In genomic region chr19:19515764-19516519, GRCh38 we compare ENCODE assay signal across 8 cellular contexts. TPM values are rescaled to one million over a fixed set of nuclear protein-coding genes. Genes with fewer than 3 reads are reported as not detected.
A peak's percentile ranks its signal among the peaks of the same experiment; 100 is the strongest.
DNase-seq lines count a peak whose midpoint lies in the region; ATAC-seq, FAIRE-seq and TF ChIP-seq lines count a peak whose summit lies in the region.

NDUFA13 (plus strand) TSS chr19:19516225; CDS start chr19:19516239, 14 bp downstream.

- peak within 1 kb of the TSS; percentile 90 to 96 (median 94) for H3K4me3 Mint-ChIP-seq in T-cell
- peak within 1 kb of the TSS; percentile 96 for H3K4me3 Mint-ChIP-seq in type B pancreatic cell

- no peaks in the 10 kb centered on the region for H3K27me3 Mint-ChIP-seq in T-cell
- no peaks in the 10 kb centered on the region for H3K27me3 Mint-ChIP-seq in type B pancreatic cell

- TF ChIP-seq POLR2A in GM12892 (IDR thresholded peaks at IDR 0.05; ENCODE audit: low read depth, low read length): peak; percentile 94

- CTCF ChIA-PET in T-cell (lab: Charles Lee): interaction anchor here in 1 of 2 donors (1.1 to 1.5 kb wide), 2 partner anchors 17 to 25 kb away, joined by 3 to 6 read pairs; no protein-coding TSS in a partner anchor

- WGBS in adipose tissue, 3 donors: 3 to 4% (median 3%) methylated on average over 57 of the region's 57 CpGs

- H3K36me3 Mint-ChIP-seq in T-cell (peaks cover 13% of the 10 kb centered on the region), type B pancreatic cell (peaks cover 12% of the 10 kb centered on the region)

- TF ChIP-seq CTCF in type B pancreatic cell (conservative IDR thresholded peaks at IDR 0.05): peak; percentile 34

- peak within 1 kb of the TSS; percentile 93 to 94 for H3K27ac Mint-ChIP-seq in T-cell
- H3K27ac Mint-ChIP-seq in type B pancreatic cell: peak within 1 kb of the TSS; percentile 92

- FAIRE-seq in GM12892 (lab: Jason Lieb, UNC): peak; percentile 97

- peak; percentile 94 for DNase-seq in GM12892 (ENCODE audit: insufficient read length)
- DNase-seq in NCI-H146 (lab: John Stamatoyannopoulos, UW): peak; percentile 93
- peak; percentile 75 to 98 (median 88) for DNase-seq in T-cell
- DNase-seq in left cardiac atrium: peak; percentile 92
- peak; percentile 83 to 98 (median 92) for DNase-seq in posterior cingulate gyrus
- peak; percentile 95 for DNase-seq in type B pancreatic cell (ENCODE audit: extremely low spot score, unreplicated experiment)

- intact Hi-C loops in left cardiac atrium (cut with DNase I): no loop called here
- intact Hi-C loops in posterior cingulate gyrus (cut with DNase I): no loop called here

- POLR2A ChIA-PET in T-cell (lab: Charles Lee): interaction anchor here in 1 of 2 donors (0.5 kb wide), 1 partner anchor 342 kb away, joined by 3 read pairs; no protein-coding TSS in a partner anchor

- peak within 1 kb of the TSS; percentile 9 for H3K27ac ChIP-seq in adipose tissue (ENCODE audit: low read depth, low read length)

- peaks cover 27 to 48% (median 35%) of the 10 kb centered on the region in 3 donors for H3K4me1 Mint-ChIP-seq in T-cell
- peaks cover 10% of the 10 kb centered on the region for H3K4me1 Mint-ChIP-seq in type B pancreatic cell (ENCODE audit: unreplicated experiment)

- ATAC-seq in HG02852 (IDR thresholded peaks at IDR 0.05; ENCODE audit: unreplicated experiment) (peak; percentile 89), T-cell (replicated peaks in 1 of 4) (peak; percentile 88 to 92 (median 90)), left cardiac atrium (peak; percentile 94)

- H3K9me3 Mint-ChIP-seq in T-cell: no peaks in the 10 kb centered on the region
- H3K9me3 Mint-ChIP-seq in type B pancreatic cell: no peaks in the 10 kb centered on the region

RNA-seq across cellular contexts. Expression of gene NDUFA13, which starts in this region (rescaled TPM):
- 311 TPM for polyA plus RNA-seq in GM12892 (2012; ENCODE audit: missing spikeins)
- total RNA-seq in T-cell (100 to 1,000 TPM; 188 to 235 (median 233) TPM), left cardiac atrium (100 to 1,000 TPM; 850 to 852 TPM), type B pancreatic cell (ENCODE audit: low replicate concordance) (396 and 419 TPM in 2 replicates)
- 100 to 1,000 TPM; 169 to 404 (median 248) TPM for polyA plus RNA-seq in adipose tissue

Comparison
In these comparisons a context has a peak if more than half of its experiments do, and no peak if none do; other contexts are left out.
1. Peak in every context shown above with its lines: DNase-seq, ATAC-seq and H3K27ac ChIP-seq.